26 cellular contexts compared by ENCODE assay signal in genomic region chr14:99217066-99217465, GRCh38. TPM values are rescaled to one million over a fixed set of nuclear protein-coding genes. Genes with fewer than 3 reads are reported as not detected.
DNase-seq lines count a peak whose midpoint lies in the region; ATAC-seq and TF ChIP-seq lines count a peak whose summit lies in the region.
"Had no signal": no experiment of that assay in that cellular context is flagged by ENCODE, and none has a peak within 500 bp of the region (broad histone marks: within the 10 kb centered on the region; RNA-seq: fewer than 3 reads in every experiment).

No MANE protein-coding gene starts in this region.

- no peak for TF ChIP-seq POLR2A in breast epithelium (IDR thresholded peaks at IDR 0.05)

- H3K9me3 ChIP-seq in CD8-positive, alpha-beta T cell (ENCODE audit: low read length): no peaks in the 10 kb centered on the region
- H3K9me3 ChIP-seq in breast epithelium (no peaks in the 10 kb centered on the region), aorta (ENCODE audit: control insufficient read depth, low read length) (no peaks in the 10 kb centered on the region)
- H3K9me3 ChIP-seq: upper lobe of right lung had no signal

- no peak for ATAC-seq in CD8-positive, alpha-beta T cell
- no peak for ATAC-seq in activated T-helper 17 cell treated with anti-CD3 and anti-CD28 coated beads, Interleukin-2, amount 50 U/mL, for 72 hours (replicated peaks)
- ATAC-seq in aorta (ENCODE audit: low FRiP score) (no peak), HG03571 (IDR thresholded peaks at IDR 0.05; ENCODE audit: unreplicated experiment) (no peak)
- ATAC-seq: left lobe of liver, right cardiac atrium, upper lobe of right lung had no signal

- peaks cover 91% of the 10 kb centered on the region for H3K4me1 Mint-ChIP-seq in activated CD4-positive, alpha-beta T cell treated with anti-CD3 and anti-CD28 coated beads, Interleukin-2, amount 10 ng/mL, durations not matched to agents 7 days and 5 days
- peaks cover 88% of the 10 kb centered on the region for H3K4me1 Mint-ChIP-seq in CD8-positive, alpha-beta T cell (ENCODE audit: low read depth)
- H3K4me1 Mint-ChIP-seq in activated T-helper 17 cell treated with anti-CD3 and anti-CD28 coated beads, Interleukin-2, amount 50 U/mL, for 72 hours: peaks cover 65% of the 10 kb centered on the region
- H3K4me1 Mint-ChIP-seq in immature natural killer cell: peaks cover 83 to 89% of the 10 kb centered on the region in 2 donors

- no peaks in the 10 kb centered on the region for H3K9me3 Mint-ChIP-seq in activated CD4-positive, alpha-beta T cell treated with anti-CD3 and anti-CD28 coated beads, Interleukin-2, amount 10 ng/mL, durations not matched to agents 7 days and 5 days
- H3K9me3 Mint-ChIP-seq in CD8-positive, alpha-beta T cell: no peaks in the 10 kb centered on the region
- H3K9me3 Mint-ChIP-seq in activated T-helper 17 cell treated with anti-CD3 and anti-CD28 coated beads, Interleukin-2, amount 50 U/mL, for 72 hours: peaks cover 3% of the 10 kb centered on the region
- H3K9me3 Mint-ChIP-seq in immature natural killer cell: no peaks in the 10 kb centered on the region

- no peaks in the 10 kb centered on the region for H3K27me3 ChIP-seq in CD8-positive, alpha-beta T cell (ENCODE audit: insufficient read depth, low read length)
- H3K27me3 ChIP-seq in breast epithelium (no peaks in the 10 kb centered on the region), aorta (ENCODE audit: control insufficient read depth in 1 of 2, insufficient read depth in 2 of 2, low read length in 1 of 2) (no peaks in the 10 kb centered on the region)
- H3K27me3 ChIP-seq: upper lobe of right lung had no signal

- no peaks in the 10 kb centered on the region for H3K27me3 Mint-ChIP-seq in activated CD4-positive, alpha-beta T cell treated with anti-CD3 and anti-CD28 coated beads, Interleukin-2, amount 10 ng/mL, durations not matched to agents 7 days and 5 days
- no peaks in the 10 kb centered on the region for H3K27me3 Mint-ChIP-seq in CD8-positive, alpha-beta T cell (ENCODE audit: low read depth)
- H3K27me3 Mint-ChIP-seq in activated T-helper 17 cell treated with anti-CD3 and anti-CD28 coated beads, Interleukin-2, amount 50 U/mL, for 72 hours: no peaks in the 10 kb centered on the region
- no peaks in the 10 kb centered on the region for H3K27me3 Mint-ChIP-seq in immature natural killer cell (ENCODE audit: low read depth in 3 of 3)

- peak overlapping the region; percentile 76 for H3K27ac Mint-ChIP-seq in activated CD4-positive, alpha-beta T cell treated with anti-CD3 and anti-CD28 coated beads, Interleukin-2, amount 10 ng/mL, durations not matched to agents 7 days and 5 days
- H3K27ac Mint-ChIP-seq in CD8-positive, alpha-beta T cell: peak overlapping the region; percentile 99
- H3K27ac Mint-ChIP-seq in activated T-helper 17 cell treated with anti-CD3 and anti-CD28 coated beads, Interleukin-2, amount 50 U/mL, for 72 hours: no peak overlapping the region
- peak overlapping the region in 4 of 6 donors; percentile 12 to 71 (median 44) for H3K27ac Mint-ChIP-seq in immature natural killer cell
- H3K27ac Mint-ChIP-seq: HFFc6 had no signal

- no peak for DNase-seq in activated CD4-positive, alpha-beta T cell treated with anti-CD3 and anti-CD28 coated beads, Interleukin-2, amount 10 ng/mL, durations not matched to agents 7 days and 5 days
- no peak for DNase-seq in activated CD4-positive, alpha-beta T cell treated with anti-CD3 and anti-CD28 coated beads for 48 hours
- no peak for DNase-seq in CD8-positive, alpha-beta T cell
- no peak for DNase-seq in immature natural killer cell
- no peak for DNase-seq in breast epithelium (ENCODE audit: low spot score in 2 of 2)
- no peak for DNase-seq in aorta
- DNase-seq: activated CD8-positive, alpha-beta memory T cell treated with anti-CD3 and anti-CD28 coated beads for 24 hours; anterior cingulate cortex; dorsolateral prefrontal cortex; head of caudate nucleus; HFFc6; Kasumi-1; mesendoderm; NCI-H187 treated with DMSO at 0.1 percent for 48 hours; NCI-H446; NK-92 treated with Interleukin-12 subunit alpha and Interleukin-12 subunit beta, amount 100 ng/mL, for 24 hours; right cardiac atrium; SIG-M5; stimulated activated CD4-positive, alpha-beta T cell treated with anti-CD3 and anti-CD28 coated beads, Interleukin-12 subunit alpha, Interleukin-12 subunit beta, amount 100 ng/mL, for 4 hours; upper lobe of right lung; WERI-Rb-1 had no signal

- no peaks in the 10 kb centered on the region for H3K36me3 ChIP-seq in CD8-positive, alpha-beta T cell (ENCODE audit: insufficient read depth, low read length)
- H3K36me3 ChIP-seq in breast epithelium (no peaks in the 10 kb centered on the region), aorta (ENCODE audit: control insufficient read depth in 1 of 2, insufficient read depth in 2 of 2, low read length in 1 of 2) (no peaks in the 10 kb centered on the region)
- H3K36me3 ChIP-seq: upper lobe of right lung, WERI-Rb-1 had no signal

- peak overlapping the region; percentile 18 for H3K4me3 ChIP-seq in CD8-positive, alpha-beta T cell (ENCODE audit: low read depth, low read length)
- H3K4me3 ChIP-seq in breast epithelium: no peak overlapping the region
- H3K4me3 ChIP-seq in aorta (ENCODE audit: low read length in 2 of 2): no peak overlapping the region
- H3K4me3 ChIP-seq: dorsolateral prefrontal cortex, upper lobe of right lung had no signal

- 16 to 17% methylated on average over 6 of the region's 6 CpGs for WGBS in aorta, 2 donors

- H3K4me3 Mint-ChIP-seq in activated CD4-positive, alpha-beta T cell treated with anti-CD3 and anti-CD28 coated beads, Interleukin-2, amount 10 ng/mL, durations not matched to agents 7 days and 5 days: peak overlapping the region; percentile 49
- peak overlapping the region; percentile 78 for H3K4me3 Mint-ChIP-seq in CD8-positive, alpha-beta T cell
- H3K4me3 Mint-ChIP-seq in activated T-helper 17 cell treated with anti-CD3 and anti-CD28 coated beads, Interleukin-2, amount 50 U/mL, for 72 hours: peak overlapping the region; percentile 82
- peak overlapping the region in 2 of 5 donors; percentile 2 to 54 for H3K4me3 Mint-ChIP-seq in immature natural killer cell
- H3K4me3 Mint-ChIP-seq: HFFc6 had no signal

- no peak overlapping the region for H3K27ac ChIP-seq in CD8-positive, alpha-beta T cell (ENCODE audit: low read depth, low read length)
- H3K27ac ChIP-seq in breast epithelium (no peak overlapping the region), aorta (ENCODE audit: low read depth in 1 of 2, low read length in 2 of 2) (no peak overlapping the region)
- H3K27ac ChIP-seq: dorsolateral prefrontal cortex, parathyroid adenoma, upper lobe of right lung, WERI-Rb-1 had no signal

- CTCF ChIA-PET in activated CD4-positive, alpha-beta T cell treated with anti-CD3 and anti-CD28 coated beads, Interleukin-2, amount 10 ng/mL, durations not matched to agents 7 days and 5 days (lab: Charles Lee): interaction anchor here (0.9 to 2.2 kb wide), 5 partner anchors 11 to 49 kb away, joined by 3 to 10 read pairs (median 3); no protein-coding TSS in a partner anchor
- CTCF ChIA-PET in CD8-positive, alpha-beta T cell (lab: Charles Lee): interaction anchor here (1.1 to 1.8 kb wide), 2 partner anchors 12 to 1079 kb away, joined by 3 to 11 read pairs; no protein-coding TSS in a partner anchor

- POLR2A ChIA-PET in activated CD4-positive, alpha-beta T cell treated with anti-CD3 and anti-CD28 coated beads, Interleukin-2, amount 10 ng/mL, durations not matched to agents 7 days and 5 days (lab: Charles Lee): interaction anchor here (0.7 kb wide), 1 partner anchor 9 kb away, joined by 7 read pairs; no protein-coding TSS in a partner anchor
- POLR2A ChIA-PET in CD8-positive, alpha-beta T cell (lab: Charles Lee): interaction anchor here (58.6 to 63.2 kb wide), 2 partner anchors 1 to 29 kb away, joined by 2179 read pairs; partner anchors contain the start of gene BCL11B

- intact Hi-C loops in CD8-positive, alpha-beta T cell (cut with DNase I, micrococcal nuclease): no loop called here
- intact Hi-C loops in breast epithelium (cut with DNase I; ENCODE audit: low total_unique reads): no loop called here
- intact Hi-C loops in aorta (cut with DNase I): loop anchor here in 1 of 2 donors (5.0 kb wide), 1 partner anchor 180 kb away; no protein-coding TSS in a partner anchor

- H3K36me3 Mint-ChIP-seq in activated CD4-positive, alpha-beta T cell treated with anti-CD3 and anti-CD28 coated beads, Interleukin-2, amount 10 ng/mL, durations not matched to agents 7 days and 5 days (ENCODE audit: low read depth): peaks cover 61% of the 10 kb centered on the region
- peaks cover 70% of the 10 kb centered on the region for H3K36me3 Mint-ChIP-seq in CD8-positive, alpha-beta T cell
- H3K36me3 Mint-ChIP-seq in activated T-helper 17 cell treated with anti-CD3 and anti-CD28 coated beads, Interleukin-2, amount 50 U/mL, for 72 hours (ENCODE audit: low read depth): peaks cover 87% of the 10 kb centered on the region
- no peaks in the 10 kb centered on the region for H3K36me3 Mint-ChIP-seq in immature natural killer cell

- no peak for TF ChIP-seq CTCF in CD8-positive, alpha-beta T cell (IDR thresholded peaks at IDR 0.05)
- TF ChIP-seq CTCF in breast epithelium (IDR thresholded peaks at IDR 0.05): no peak

- H3K4me1 ChIP-seq in CD8-positive, alpha-beta T cell (ENCODE audit: insufficient read depth, low read length): peaks cover 90% of the 10 kb centered on the region
- H3K4me1 ChIP-seq in breast epithelium (no peaks in the 10 kb centered on the region), aorta (ENCODE audit: control insufficient read depth in 1 of 2, insufficient read depth in 2 of 2, low read length in 2 of 2) (no peaks in the 10 kb centered on the region)
- H3K4me1 ChIP-seq: parathyroid adenoma, upper lobe of right lung had no signal

RNA-seq across cellular contexts. Expression of gene BCL11B, which starts 54.9 kb away (rescaled TPM):
- total RNA-seq in activated CD4-positive, alpha-beta T cell treated with anti-CD3 and anti-CD28 coated beads, Interleukin-2, amount 10 ng/mL, durations not matched to agents 7 days and 5 days: 100 to 1,000 TPM; 115 to 116 TPM
- 100 to 1,000 TPM; 273 to 284 TPM for total RNA-seq in CD8-positive, alpha-beta T cell
- 10 to 100 TPM; 51.4 to 52.9 TPM for total RNA-seq in activated T-helper 17 cell treated with anti-CD3 and anti-CD28 coated beads, Interleukin-2, amount 50 U/mL, for 72 hours
- polyA plus RNA-seq in immature natural killer cell (1 to 10 TPM in 2 of 3 donors, under 1 TPM in 1; 0.75 to 3.1 (median 1.0) TPM), aorta (under 1 TPM in 1 of 2 donors, not detected in 1; 0.13 TPM)
- total RNA-seq in breast epithelium (1 to 10 TPM in 2 of 3 donors, under 1 TPM in 1; 0.96 to 3.9 (median 2.6) TPM), aorta (1 to 10 TPM in 1 of 2 donors, under 1 TPM in 1; 0.58 to 1.3 TPM)
- polyA plus RNA-seq: BJ had no signal

Comparison
In these comparisons a context has a peak if more than half of its experiments do, and no peak if none do; other contexts are left out.
1. RNA of gene BCL11B, which starts 54.9 kb away (total RNA-seq): 273 to 284 TPM in CD8-positive, alpha-beta T cell, 115 to 116 TPM in activated CD4-positive, alpha-beta T cell treated with anti-CD3 and anti-CD28 coated beads, Interleukin-2, amount 10 ng/mL, durations not matched to agents 7 days and 5 days and 51.4 to 52.9 TPM in activated T-helper 17 cell treated with anti-CD3 and anti-CD28 coated beads, Interleukin-2, amount 50 U/mL, for 72 hours; 0.96 to 3.9 TPM in breast epithelium and 0.58 to 1.3 TPM in aorta; every median in the first group is over 10 times any median in the second.